9 cellular contexts compared by ENCODE assay signal in genomic region chr12:46268617-46269428, GRCh38. TPM values are rescaled to one million over a fixed set of nuclear protein-coding genes. Genes with fewer than 3 reads are reported as not detected.
A peak's percentile ranks its signal among the peaks of the same experiment; 100 is the strongest.
DNase-seq lines count a peak whose midpoint lies in the region; ATAC-seq, FAIRE-seq and TF ChIP-seq lines count a peak whose summit lies in the region.
"Had no signal": no experiment of that assay in that cellular context is flagged by ENCODE, and none has a peak within 500 bp of the region (broad histone marks: within the 10 kb centered on the region; RNA-seq: fewer than 3 reads in every experiment).

Gene SLC38A1, minus strand, starts transcription at chr12:46269043. Its CDS starts 29,243 bp downstream, at chr12:46239800.

- peak in 1 of 2 experiments; percentile 18; a peak in 1 of 4 replicates for TF ChIP-seq RAD21 in H1 (IDR thresholded peaks at IDR 0.05 in 1 of 2, conservative IDR thresholded peaks at IDR 0.05 in 1 of 2; ENCODE audit: low read depth in 2 of 2, low read length in 2 of 2)

- peaks cover 0 to 20% (median 7%) of the 10 kb centered on the region in 11 experiments; a peak in 8 of 22 replicates for H3K36me3 ChIP-seq in BLaER1 treated with 17β-estradiol and CSF1 and Interleukin-3, amounts not matched to agents 10 nM and 100 nM
- H3K36me3 ChIP-seq in H1 (ENCODE audit: control insufficient read depth in 2 of 4, insufficient read depth in 4 of 4, low read length in 3 of 4) = no peaks in the 10 kb centered on the region; a peak in 1 of 8 replicates
- peaks cover 4% of the 10 kb centered on the region for H3K36me3 ChIP-seq in mesodermal cell (ENCODE audit: control insufficient read depth, insufficient read depth, low read length)

- WGBS in H1 (ENCODE audit: extremely low coverage in 1 of 2, insufficient coverage in 1 of 2, insufficient read length in 1 of 2, insufficient replicate concordance in 2 of 2, low coverage in 1 of 2, low lambda C conversion rate in 2 of 2, missing lambda C conversion rate in 1 of 2), 2 experiments = 1% methylated on average over 48 of the region's 72 CpGs; no CpG with 5 or more reads in 1 of the 2 experiments
- 0% methylated on average over 38 to 51 of the region's 72 CpGs for WGBS in mesodermal cell (ENCODE audit: insufficient coverage in 2 of 2), 2 experiments

- CTCF ChIA-PET in H1 (lab: Charles Lee; ENCODE audit: partially characterized antibody) = interaction anchor here (0.7 to 1.6 kb wide), 6 partner anchors 9 to 388 kb away, joined by 3 to 6 read pairs (median 4); no protein-coding TSS in a partner anchor

- ATAC-seq in GM19324 (IDR thresholded peaks at IDR 0.05; ENCODE audit: low FRiP score, unreplicated experiment) = peak; percentile 69
- peak; percentile 62 for ATAC-seq in HG03457 (IDR thresholded peaks at IDR 0.05; ENCODE audit: unreplicated experiment)

- H3K79me2 ChIP-seq in H1 (ENCODE audit: control insufficient read depth in 1 of 2, insufficient read depth in 2 of 2, low read length in 2 of 2) = peaks cover 44 to 75% of the 10 kb centered on the region in 2 experiments

- peak within 1 kb of the TSS; percentile 99 for H2BK5ac ChIP-seq in H1 (ENCODE audit: low read depth, low read length)

- H4K8ac ChIP-seq in H1 (ENCODE audit: extremely low read depth, insufficient read depth, low read length) = peak within 1 kb of the TSS; percentile 99

- H3K4me1 ChIP-seq in BLaER1 treated with 17β-estradiol and CSF1 and Interleukin-3, amounts not matched to agents 10 nM and 100 nM = peaks cover 23 to 46% (median 37%) of the 10 kb centered on the region in 10 experiments
- H3K4me1 ChIP-seq in H1 (replicated peaks in 1 of 4; ENCODE audit: control insufficient read depth in 3 of 4, insufficient read depth in 4 of 4, low read length in 3 of 4) = peaks cover 3 to 18% (median 10%) of the 10 kb centered on the region in 4 experiments; a peak in 6 of 7 replicates
- peaks cover 8% of the 10 kb centered on the region for H3K4me1 ChIP-seq in mesodermal cell (ENCODE audit: control insufficient read depth, insufficient read depth, low read length, poor library complexity, severe bottlenecking)

- H3K27me3 ChIP-seq in BLaER1 treated with 17β-estradiol and CSF1 and Interleukin-3, amounts not matched to agents 10 nM and 100 nM = peaks cover 0 to 29% (median 0%) of the 10 kb centered on the region in 11 experiments; a peak in 5 of 22 replicates
- H3K27me3 ChIP-seq in H1 (replicated peaks in 1 of 4; ENCODE audit: control insufficient read depth in 3 of 4, extremely low read depth in 1 of 4, insufficient read depth in 3 of 4, low read length in 3 of 4) = no peaks in the 10 kb centered on the region

- POLR2A ChIA-PET in H1 (lab: Charles Lee; ENCODE audit: partially characterized antibody) = interaction anchor here (0.6 to 10.3 kb wide), 56 partner anchors 10 to 1218 kb away, joined by 3 to 198 read pairs (median 4); partner anchors contain the start of genes DBX2, SCAF11 and SLC38A2

- H3K79me1 ChIP-seq in H1 (ENCODE audit: low read depth, low read length) = no peaks in the 10 kb centered on the region; the same call in 1 of the 2 replicates

- no peak within 1 kb of the TSS for H2BK20ac ChIP-seq in H1 (ENCODE audit: low read length)

- H3K14ac ChIP-seq in H1 (ENCODE audit: insufficient read length) = no peak within 1 kb of the TSS

- peak within 1 kb of the TSS; percentile 96 for H3K4ac ChIP-seq in H1 (replicated peaks; ENCODE audit: insufficient read length, low read depth, low read length)

- no peak for TF ChIP-seq EP300 in H1 (IDR thresholded peaks at IDR 0.05; ENCODE audit: borderline replicate concordance in 1 of 2, low read depth in 2 of 2, low read length in 2 of 2)

- H3K9me3 ChIP-seq in BLaER1 treated with 17β-estradiol and CSF1 and Interleukin-3, amounts not matched to agents 10 nM and 100 nM (replicated peaks in 1 of 11) = no peaks in the 10 kb centered on the region
- no peaks in the 10 kb centered on the region for H3K9me3 ChIP-seq in H1 (ENCODE audit: insufficient read depth in 2 of 2, low read depth in 1 of 2, low read length in 1 of 2)
- no peaks in the 10 kb centered on the region for H3K9me3 ChIP-seq in mesodermal cell (ENCODE audit: control insufficient read depth, low read length)

- peak within 1 kb of the TSS; percentile 62; the same call in 1 of the 2 replicates for H2BK15ac ChIP-seq in H1 (ENCODE audit: low read length)

- no peak within 1 kb of the TSS; the same call in 1 of the 2 replicates for H2AFZ ChIP-seq in H1 (ENCODE audit: low read length)

- peak within 1 kb of the TSS; percentile 76 to 99 (median 95) for H3K9ac ChIP-seq in BLaER1 treated with 17β-estradiol and CSF1 and Interleukin-3, amounts not matched to agents 10 nM and 100 nM
- peak within 1 kb of the TSS; percentile 96 to 97 (median 96) for H3K9ac ChIP-seq in H1 (replicated peaks in 1 of 4; ENCODE audit: extremely low read depth in 1 of 4, low read depth in 3 of 4, low read length in 3 of 4)

- H3K23ac ChIP-seq in H1 (ENCODE audit: insufficient read length) = no peak within 1 kb of the TSS

- peak within 1 kb of the TSS; percentile 100 for H4K91ac ChIP-seq in H1 (replicated peaks; ENCODE audit: insufficient read length, low read length)

- H3K18ac ChIP-seq in H1 (ENCODE audit: extremely low read depth, low read length) = peak within 1 kb of the TSS; percentile 98

- peaks cover 0 to 44% (median 32%) of the 10 kb centered on the region in 11 experiments; a peak in 19 of 22 replicates for H4K20me1 ChIP-seq in BLaER1 treated with 17β-estradiol and CSF1 and Interleukin-3, amounts not matched to agents 10 nM and 100 nM
- H4K20me1 ChIP-seq in H1 (replicated peaks in 1 of 2; ENCODE audit: control insufficient read depth in 1 of 2, insufficient read depth in 2 of 2, low read length in 2 of 2) = peaks cover 11 to 19% of the 10 kb centered on the region in 2 experiments

- peak within 1 kb of the TSS; percentile 7 to 99 (median 96); a peak in 21 of 22 replicates for H3K27ac ChIP-seq in BLaER1 treated with 17β-estradiol and CSF1 and Interleukin-3, amounts not matched to agents 10 nM and 100 nM
- H3K27ac ChIP-seq in H1 (ENCODE audit: low read depth, low read length) = peak within 1 kb of the TSS; percentile 97
- H3K27ac ChIP-seq in mesodermal cell (ENCODE audit: low read depth, low read length, severe bottlenecking) = peak within 1 kb of the TSS; percentile 77

- DNase-seq in NCI-H526 treated with DMSO at 0.1 percent for 48 hours (lab: John Stamatoyannopoulos, UW) (peak; percentile 71), H1 (ENCODE audit: low read depth in 1 of 2, low spot score in 2 of 2) (peak in 1 of 2 experiments; percentile 83)
- peak; percentile 78 to 85 for DNase-seq in activated CD8-positive, alpha-beta memory T cell treated with anti-CD3 and anti-CD28 coated beads for 1 hour (ENCODE audit: extremely low read depth in 1 of 2, low read depth in 1 of 2)
- peak; percentile 77 to 81 for DNase-seq in stimulated activated CD8-positive, alpha-beta memory T cell treated with anti-CD3 and anti-CD28 coated beads, Interleukin-15, amount 100 ng/mL, for 48 hours (ENCODE audit: low read depth in 2 of 2)

- H4K5ac ChIP-seq in H1 (ENCODE audit: insufficient read length, low read depth, low read length) = peak within 1 kb of the TSS; percentile 84

- H2AK5ac ChIP-seq in H1 (ENCODE audit: low read depth, low read length) = peak within 1 kb of the TSS; percentile 54; the same call in 1 of the 2 replicates

- H3K56ac ChIP-seq in H1 (replicated peaks; ENCODE audit: insufficient read length, low read depth, low read length) = peak within 1 kb of the TSS; percentile 88

- H3K4me2 ChIP-seq in BLaER1 treated with 17β-estradiol and CSF1 and Interleukin-3, amounts not matched to agents 10 nM and 100 nM = peak within 1 kb of the TSS; percentile 88 to 99 (median 96)
- peak within 1 kb of the TSS; percentile 72 to 91 for H3K4me2 ChIP-seq in H1 (ENCODE audit: insufficient read depth in 1 of 2, low read depth in 2 of 2, low read length in 2 of 2)

- TF ChIP-seq CTCF in H1 (IDR thresholded peaks at IDR 0.05; ENCODE audit: control extremely low read depth in 1 of 3, insufficient read depth in 1 of 3, low read depth in 1 of 3, low read length in 3 of 3) = no peak

- H3K4me3 ChIP-seq in BLaER1 treated with 17β-estradiol and CSF1 and Interleukin-3, amounts not matched to agents 10 nM and 100 nM = peak within 1 kb of the TSS; percentile 64 to 94 (median 82)
- H3K4me3 ChIP-seq in H1 (ENCODE audit: extremely low read depth in 1 of 4, insufficient read depth in 2 of 4, low read depth in 3 of 4, low read length in 4 of 4) = peak within 1 kb of the TSS; percentile 91 to 98 (median 96)
- H3K4me3 ChIP-seq in mesodermal cell (ENCODE audit: extremely low read depth, insufficient read depth, low read length, poor library complexity, severe bottlenecking) = peak within 1 kb of the TSS; percentile 89

- no peak for FAIRE-seq in H1 (lab: Jason Lieb, UNC)
- FAIRE-seq: colon had no signal

- H2BK120ac ChIP-seq in H1 (replicated peaks; ENCODE audit: low read depth, low read length) = peak within 1 kb of the TSS; percentile 93

- H2BK12ac ChIP-seq in H1 (ENCODE audit: low read depth, low read length) = peak within 1 kb of the TSS; percentile 91

- H3K23me2 ChIP-seq in H1 (ENCODE audit: low read depth, low read length) = peaks cover 9% of the 10 kb centered on the region

- TF ChIP-seq POLR2A in H1 (IDR thresholded peaks at IDR 0.05; ENCODE audit: control extremely low read depth in 1 of 2, low read depth in 2 of 2, low read length in 2 of 2) = peak; percentile 41 to 49; a peak in 2 of 3 replicates

TF ChIP-seq in H1, 55 proteins besides CTCF, POLR2A, EP300 and RAD21 (continues in another document):
- TF ChIP-seq TCF12 (IDR thresholded peaks at IDR 0.05; ENCODE audit: low read depth, low read length) (no peak), POU5F1 (IDR thresholded peaks at IDR 0.05; ENCODE audit: low read depth, low read length) (no peak)

RNA-seq across cellular contexts. Expression of gene SLC38A1, which starts in this region (rescaled TPM):
- 242 and 253 TPM in 2 replicates for total RNA-seq in H1 (2021; fragmentation: NEBNext Ultra II Directional; extraction: Animal tissue kit (Norgen Biotek cat#: 25700))
- polyA plus RNA-seq in H1 (2011; rRNA removed) = 65.6 and 83.4 TPM in 2 replicates
- polyA plus RNA-seq in H1 (2011; cell fraction: cytosol; rRNA removed) = 78.0 TPM
- 109 TPM for polyA plus RNA-seq in H1 (2011; cell fraction: nucleus; rRNA removed)
- polyA plus RNA-seq in H1 (2012, experiment 1 of 2) = 72.0 to 136 TPM (median 103 TPM) in 4 replicates
- 7.5 TPM for polyA plus RNA-seq in H1 (2012, experiment 2 of 2)
- 195 TPM for polyA plus RNA-seq in H1 (2013, experiment 1 of 2)
- polyA plus RNA-seq in H1 (2013, experiment 2 of 2) = 193 TPM
- 311 and 415 TPM in 2 replicates for polyA minus RNA-seq in H1 (2011; rRNA and poly(A)+ RNA removed)
- 153 TPM for polyA minus RNA-seq in H1 (2011; cell fraction: cytosol; rRNA and poly(A)+ RNA removed)
- polyA minus RNA-seq in H1 (2011; cell fraction: nucleus; rRNA and poly(A)+ RNA removed) = 416 TPM
- polyA plus RNA-seq in mesodermal cell (2013, experiment 1 of 2) = 66.4 TPM
- 62.8 TPM for polyA plus RNA-seq in mesodermal cell (2013, experiment 2 of 2)
